19 cellular contexts compared by ENCODE assay signal in the genomic region with DNA sequence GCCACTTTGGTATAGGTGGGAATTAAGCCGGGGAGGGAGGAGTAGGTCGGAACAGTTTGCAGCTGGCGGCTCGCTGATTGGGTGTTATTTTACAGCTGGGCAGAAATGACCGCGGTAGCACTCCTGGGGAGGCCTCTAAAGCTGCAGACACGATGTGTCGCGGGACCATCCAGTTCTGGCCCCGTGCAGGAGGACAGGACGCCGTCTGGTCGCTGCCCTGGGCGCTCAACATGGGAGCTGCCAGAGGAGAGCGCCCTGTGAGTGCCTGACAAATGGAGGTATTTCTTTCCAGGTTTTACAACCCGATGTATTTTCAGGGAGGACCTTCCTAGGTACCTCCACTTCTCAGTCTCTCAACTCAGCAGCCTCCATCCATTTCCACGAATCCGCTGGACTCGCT. TPM values are rescaled to one million over a fixed set of nuclear protein-coding genes. Genes with fewer than 3 reads are reported as not detected.
DNase-seq lines count a peak whose midpoint lies in the region; ATAC-seq, FAIRE-seq and TF ChIP-seq lines count a peak whose summit lies in the region.
"Had no signal": no experiment of that assay in that cellular context is flagged by ENCODE, and none has a peak within 500 bp of the region (broad histone marks: within the 10 kb centered on the region; RNA-seq: fewer than 3 reads in every experiment).

No MANE protein-coding gene starts in this region.

- H3K4me1 ChIP-seq in endothelial cell of umbilical vein (ENCODE audit: control insufficient read depth, extremely low read depth, insufficient read depth, low read length): no peaks in the 10 kb centered on the region
- no peaks in the 10 kb centered on the region for H3K4me1 ChIP-seq in A673 (ENCODE audit: insufficient read depth, low read length, poor library complexity, severe bottlenecking)

- no peak for TF ChIP-seq POLR2A in endothelial cell of umbilical vein (IDR thresholded peaks at IDR 0.05; ENCODE audit: low read depth, low read length)

- H3K4me3 ChIP-seq in BJ (ENCODE audit: low read depth, low read length) (no peak overlapping the region), endothelial cell of umbilical vein (replicated peaks in 1 of 3; ENCODE audit: insufficient read depth in 1 of 3, low read depth in 1 of 3, low read length in 3 of 3) (no peak overlapping the region), A673 (ENCODE audit: low read depth, low read length, poor library complexity, severe bottlenecking) (no peak overlapping the region)
- H3K4me3 ChIP-seq: SK-N-MC had no signal

- peaks cover 81 to 92% of the 10 kb centered on the region in 2 donors for H3K4me1 Mint-ChIP-seq in natural killer cell treated with Interleukin-12 subunit alpha and Interleukin-12 subunit beta and Interleukin-15 and Interleukin-18, amount 100 ng/mL, for 72 hours (ENCODE audit: low read depth in 2 of 2)
- H3K4me1 Mint-ChIP-seq in progenitor cell of endocrine pancreas (ENCODE audit: low read depth): peaks cover 2% of the 10 kb centered on the region

- H3K4me2 ChIP-seq in endothelial cell of umbilical vein (ENCODE audit: insufficient read depth, low read length): no peak overlapping the region
- H3K4me2 ChIP-seq: KMS-11 had no signal

- no peaks in the 10 kb centered on the region for H3K27me3 Mint-ChIP-seq in natural killer cell treated with Interleukin-12 subunit alpha and Interleukin-12 subunit beta and Interleukin-15 and Interleukin-18, amount 100 ng/mL, for 72 hours
- peaks cover 15% of the 10 kb centered on the region for H3K27me3 Mint-ChIP-seq in progenitor cell of endocrine pancreas
- H3K27me3 Mint-ChIP-seq: activated naive CD4-positive, alpha-beta T cell treated with anti-CD3 and anti-CD28 coated beads, Interleukin-2, amount 50 U/mL, for 24 hours; CD4-positive, alpha-beta T cell had no signal

- FAIRE-seq in endothelial cell of umbilical vein (lab: Jason Lieb, UNC): no peak
- FAIRE-seq: GM12892, urothelium cell line had no signal

- peaks cover 5% of the 10 kb centered on the region for H3K9me3 Mint-ChIP-seq in natural killer cell treated with Interleukin-12 subunit alpha and Interleukin-12 subunit beta and Interleukin-15 and Interleukin-18, amount 100 ng/mL, for 72 hours
- no peaks in the 10 kb centered on the region for H3K9me3 Mint-ChIP-seq in progenitor cell of endocrine pancreas (ENCODE audit: low read depth)
- H3K9me3 Mint-ChIP-seq: activated naive CD4-positive, alpha-beta T cell treated with anti-CD3 and anti-CD28 coated beads, Interleukin-2, amount 50 U/mL, for 24 hours; CD4-positive, alpha-beta T cell had no signal

- H2AFZ ChIP-seq in endothelial cell of umbilical vein (ENCODE audit: low read depth, low read length): peak overlapping the region; percentile 17

- dilution Hi-C loops in endothelial cell of umbilical vein (cut with MboI; ENCODE audit: extremely low pct_ligation_motif_present, low sequenced_read_pairs): no loop called here

- TF ChIP-seq CTCF in BJ (IDR thresholded peaks at IDR 0.05; ENCODE audit: insufficient read depth, low read depth, low read length) (peak; percentile 13; the same call in 1 of the 2 replicates), endothelial cell of umbilical vein (IDR thresholded peaks at IDR 0.05; ENCODE audit: extremely low read depth in 1 of 2, insufficient read depth in 1 of 2, low read depth in 1 of 2, low read length in 2 of 2) (no peak), A673 (conservative IDR thresholded peaks at IDR 0.05; ENCODE audit: low read depth, low read length) (no peak), progenitor cell of endocrine pancreas (IDR thresholded peaks at IDR 0.05; ENCODE audit: unreplicated experiment) (no peak)

- H3K9me3 ChIP-seq in endothelial cell of umbilical vein (replicated peaks; ENCODE audit: control insufficient read depth, insufficient read depth, low read length): no peaks in the 10 kb centered on the region
- H3K9me3 ChIP-seq in A673 (ENCODE audit: low read depth, low read length, poor library complexity, severe bottlenecking): no peaks in the 10 kb centered on the region
- H3K9me3 ChIP-seq: neutrophil had no signal

- no TSS peak for BruUV-seq in endothelial cell of umbilical vein (replicated peaks; lab: Mats Ljungman, UMichigan)
- no TSS peak for BruUV-seq in A673 (replicated peaks; lab: Mats Ljungman, UMichigan)

- CTCF ChIA-PET in BJ (lab: Yijun Ruan, JAX): no interaction called here
- CTCF ChIA-PET in endothelial cell of umbilical vein (lab: Charles Lee): interaction anchor here (1.6 kb wide), 1 partner anchor 337 kb away, joined by 4 read pairs; no protein-coding TSS in a partner anchor
- CTCF ChIA-PET in A673 (lab: Charles Lee): no interaction called here

- peak in 1 of 2 donors; percentile 21 for ATAC-seq in natural killer cell treated with Interleukin-12 subunit alpha and Interleukin-12 subunit beta and Interleukin-15 and Interleukin-18, amount 100 ng/mL, for 72 hours
- ATAC-seq: stimulated activated effector memory CD8-positive, alpha-beta T cell treated with anti-CD3 and anti-CD28 coated beads, Interleukin-12 subunit alpha, Interleukin-12 subunit beta, amount 100 ng/mL, for 72 hours had no signal

- H3K36me3 Mint-ChIP-seq in natural killer cell treated with Interleukin-12 subunit alpha and Interleukin-12 subunit beta and Interleukin-15 and Interleukin-18, amount 100 ng/mL, for 72 hours: peaks cover 34% of the 10 kb centered on the region
- no peaks in the 10 kb centered on the region for H3K36me3 Mint-ChIP-seq in progenitor cell of endocrine pancreas (ENCODE audit: insufficient read depth)
- H3K36me3 Mint-ChIP-seq: activated naive CD4-positive, alpha-beta T cell treated with anti-CD3 and anti-CD28 coated beads, Interleukin-2, amount 50 U/mL, for 24 hours; stimulated activated effector memory CD8-positive, alpha-beta T cell treated with anti-CD3 and anti-CD28 coated beads, Interleukin-12 subunit alpha, Interleukin-12 subunit beta, amount 100 ng/mL, for 72 hours had no signal

- H3K27ac Mint-ChIP-seq in natural killer cell treated with Interleukin-12 subunit alpha and Interleukin-12 subunit beta and Interleukin-15 and Interleukin-18, amount 100 ng/mL, for 72 hours: peak overlapping the region; percentile 94 to 96
- no peak overlapping the region for H3K27ac Mint-ChIP-seq in progenitor cell of endocrine pancreas

- H4K20me1 ChIP-seq in endothelial cell of umbilical vein (replicated peaks; ENCODE audit: control insufficient read depth, extremely low read depth, insufficient read depth, low read length): no peaks in the 10 kb centered on the region

- no peak overlapping the region for H3K27ac ChIP-seq in endothelial cell of umbilical vein (ENCODE audit: insufficient read depth, low read depth, low read length)
- H3K27ac ChIP-seq in A673 (ENCODE audit: low read depth, low read length, poor library complexity, severe bottlenecking): no peak overlapping the region
- H3K27ac ChIP-seq: KMS-11, neutrophil, SK-N-MC had no signal

- DNase-seq in BJ (ENCODE audit: low read depth): no peak
- DNase-seq in ELF-1 (ENCODE audit: low read depth, low spot score): peak; percentile 42
- no peak for DNase-seq in endothelial cell of umbilical vein (ENCODE audit: low read depth, low spot score)
- no peak for DNase-seq in natural killer cell treated with Interleukin-12 subunit alpha and Interleukin-12 subunit beta and Interleukin-15 and Interleukin-18, amount 100 ng/mL, for 72 hours (ENCODE audit: low spot score)
- no peak for DNase-seq in amniotic stem cell (lab: John Stamatoyannopoulos, UW)
- DNase-seq in A673 (ENCODE audit: low spot score): no peak
- no peak for DNase-seq in progenitor cell of endocrine pancreas (ENCODE audit: low spot score, unreplicated experiment)
- DNase-seq: CD4-positive, alpha-beta T cell; foreskin melanocyte; NCI-H146; NCI-H446 treated with DMSO at 0.1 percent for 48 hours; OCI-M1 had no signal

- H3K9me1 ChIP-seq in endothelial cell of umbilical vein (replicated peaks; ENCODE audit: control insufficient read depth, extremely low read depth, insufficient read depth, low read length): no peaks in the 10 kb centered on the region

- no peak overlapping the region for H3K9ac ChIP-seq in endothelial cell of umbilical vein (replicated peaks; ENCODE audit: extremely low read depth, insufficient read depth, low read length)
- H3K9ac ChIP-seq: KMS-11 had no signal

- no peaks in the 10 kb centered on the region for H3K79me2 ChIP-seq in endothelial cell of umbilical vein (ENCODE audit: control insufficient read depth, insufficient read depth, low read length)

- H3K27me3 ChIP-seq in BJ (ENCODE audit: control insufficient read depth, insufficient read depth, low read length): peaks cover 8% of the 10 kb centered on the region
- no peaks in the 10 kb centered on the region for H3K27me3 ChIP-seq in endothelial cell of umbilical vein (ENCODE audit: control insufficient read depth in 2 of 2, insufficient read depth in 2 of 2, low read length in 2 of 2)
- H3K27me3 ChIP-seq in A673 (replicated peaks; ENCODE audit: insufficient read depth, low read depth, low read length, poor library complexity): peaks cover 6% of the 10 kb centered on the region
- H3K27me3 ChIP-seq: neutrophil had no signal

- POLR2A ChIA-PET in BJ (lab: Charles Lee): no interaction called here
- POLR2A ChIA-PET in endothelial cell of umbilical vein (lab: Charles Lee): no interaction called here
- POLR2A ChIA-PET in A673 (lab: Charles Lee; ENCODE audit: low non-redundant PET): interaction anchor here (0.7 kb wide), 1 partner anchor 102 kb away, joined by 7 read pairs; no protein-coding TSS in a partner anchor

- H3K4me3 Mint-ChIP-seq in natural killer cell treated with Interleukin-12 subunit alpha and Interleukin-12 subunit beta and Interleukin-15 and Interleukin-18, amount 100 ng/mL, for 72 hours: peak overlapping the region; percentile 84
- no peak overlapping the region for H3K4me3 Mint-ChIP-seq in progenitor cell of endocrine pancreas (ENCODE audit: low read depth)
- H3K4me3 Mint-ChIP-seq: CD4-positive, alpha-beta T cell had no signal

- no peaks in the 10 kb centered on the region for H3K36me3 ChIP-seq in BJ (ENCODE audit: control insufficient read depth, insufficient read depth, low read length)
- no peaks in the 10 kb centered on the region for H3K36me3 ChIP-seq in endothelial cell of umbilical vein (ENCODE audit: control insufficient read depth in 2 of 2, extremely low read depth in 1 of 2, insufficient read depth in 2 of 2, low read length in 2 of 2)
- H3K36me3 ChIP-seq in A673 (ENCODE audit: insufficient read depth, low read length, poor library complexity, severe bottlenecking): no peaks in the 10 kb centered on the region
- H3K36me3 ChIP-seq: neutrophil had no signal

- intact Hi-C loops in endothelial cell of umbilical vein (cut with micrococcal nuclease) (no loop called here), A673 (cut with micrococcal nuclease; ENCODE audit: unreplicated experiment) (no loop called here)

RNA-seq across cellular contexts. Expression of gene CDC7, which starts 46.2 kb away (rescaled TPM):
- polyA plus RNA-seq in BJ (2011; rRNA removed) (2.6 and 2.8 TPM in 2 replicates), endothelial cell of umbilical vein (2.3 and 3.9 TPM in 2 replicates)
- polyA minus RNA-seq in BJ (2011; rRNA and poly(A)+ RNA removed): 1.3 TPM in 2 replicates
- total RNA-seq in endothelial cell of umbilical vein (11.7 and 13.4 TPM in 2 replicates), A673 (2021) (29.6 and 34.0 TPM in 2 replicates), progenitor cell of endocrine pancreas (26.9 and 29.9 TPM in 2 replicates)
- polyA plus RNA-seq in endothelial cell of umbilical vein (2011; cell fraction: cytosol; rRNA removed): 5.2 and 6.6 TPM in 2 replicates
- 13.5 and 20.5 TPM in 2 replicates for polyA plus RNA-seq in endothelial cell of umbilical vein (2011; cell fraction: nucleus; rRNA removed)
- polyA plus RNA-seq in endothelial cell of umbilical vein (2012): 4.7 and 7.4 TPM in 2 replicates
- 5.5 and 6.4 TPM in 2 replicates for polyA minus RNA-seq in endothelial cell of umbilical vein
- polyA minus RNA-seq in endothelial cell of umbilical vein (2011; cell fraction: cytosol; rRNA and poly(A)+ RNA removed): 20.5 TPM
- polyA minus RNA-seq in endothelial cell of umbilical vein (2011; cell fraction: nucleus; rRNA and poly(A)+ RNA removed): 5.2 and 7.6 TPM in 2 replicates
- 10 to 100 TPM; 16.1 to 35.8 TPM for total RNA-seq in natural killer cell treated with Interleukin-12 subunit alpha and Interleukin-12 subunit beta and Interleukin-15 and Interleukin-18, amount 100 ng/mL, for 72 hours
